Comparison of ENCODE assay signal across 22 cellular contexts in the genomic region with DNA sequence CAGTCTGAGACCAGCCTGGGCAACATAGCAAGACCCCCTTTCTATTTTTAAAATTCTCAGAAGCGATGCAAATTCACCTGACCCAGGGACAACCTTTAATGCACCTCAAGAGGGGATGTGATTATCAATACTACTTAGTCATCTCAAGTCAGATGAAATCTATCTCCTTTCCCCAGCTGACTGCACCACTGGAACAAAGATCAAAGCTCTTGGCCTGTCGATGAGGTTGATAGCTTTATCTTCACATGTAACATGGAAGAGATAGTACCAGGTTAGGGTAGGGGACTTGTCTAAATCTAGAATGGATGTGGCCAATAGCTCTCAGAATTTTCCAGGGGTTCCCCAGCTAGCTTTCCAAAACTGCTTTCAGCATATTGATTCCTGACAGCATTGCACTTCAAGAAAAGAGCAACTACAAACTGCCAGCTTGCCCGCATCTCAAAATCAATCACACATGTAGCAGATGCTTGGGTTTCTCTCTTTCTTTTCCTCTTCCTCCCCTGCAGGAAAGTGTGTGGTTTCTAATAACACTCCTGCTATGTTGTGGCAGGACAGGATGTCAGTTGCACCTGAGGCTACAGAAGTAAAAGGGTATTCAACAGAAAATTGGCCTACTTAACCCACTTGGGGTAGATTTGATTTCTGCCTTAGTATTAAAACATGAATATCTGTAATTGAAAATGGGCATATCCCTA. TPM values are rescaled to one million over a fixed set of nuclear protein-coding genes. Genes with fewer than 3 reads are reported as not detected.
DNase-seq lines count a peak whose midpoint lies in the region; ATAC-seq and TF ChIP-seq lines count a peak whose summit lies in the region.
"Had no signal": no experiment of that assay in that cellular context is flagged by ENCODE, and none has a peak within 500 bp of the region (broad histone marks: within the 10 kb centered on the region; RNA-seq: fewer than 3 reads in every experiment).

No MANE protein-coding gene starts in this region.

- ATAC-seq in GM21576 (IDR thresholded peaks at IDR 0.05; ENCODE audit: unreplicated experiment) (peak; percentile 69), natural killer cell (no peak)
- ATAC-seq: heart right ventricle had no signal

- no peak overlapping the region for H3K9ac ChIP-seq in OCI-LY3 (ENCODE audit: low read length)
- H3K9ac ChIP-seq in smooth muscle cell (ENCODE audit: low read depth), result no peak overlapping the region
- H3K9ac ChIP-seq: parathyroid adenoma had no signal

- H3K4me1 ChIP-seq in OCI-LY3 (ENCODE audit: low read length) (peaks cover 44% of the 10 kb centered on the region), smooth muscle cell (ENCODE audit: low read depth) (no peaks in the 10 kb centered on the region)
- H3K4me1 ChIP-seq: HAP-1, heart right ventricle, parathyroid adenoma, suprapubic skin had no signal

- H4K20me1 ChIP-seq in OCI-LY3 (ENCODE audit: insufficient read depth, low read length) (no peaks in the 10 kb centered on the region), smooth muscle cell (ENCODE audit: low read depth) (no peaks in the 10 kb centered on the region)

- H2AFZ ChIP-seq in OCI-LY3 (ENCODE audit: low read depth, low read length) (no peak overlapping the region), smooth muscle cell (ENCODE audit: low read depth) (no peak overlapping the region)
- H2AFZ ChIP-seq: parathyroid adenoma had no signal

- H3K9me3 Mint-ChIP-seq in activated naive CD4-positive, alpha-beta T cell treated with anti-CD3 and anti-CD28 coated beads, Interleukin-2, amount 50 U/mL, for 24 hours, result no peaks in the 10 kb centered on the region
- H3K9me3 Mint-ChIP-seq in natural killer cell, result no peaks in the 10 kb centered on the region
- no peaks in the 10 kb centered on the region for H3K9me3 Mint-ChIP-seq in activated T-cell treated with anti-CD3 and anti-CD28 coated beads, Interleukin-2, amount 50 U/mL, for 24 hours

- peaks cover 26% of the 10 kb centered on the region for H3K4me1 Mint-ChIP-seq in activated naive CD4-positive, alpha-beta T cell treated with anti-CD3 and anti-CD28 coated beads, Interleukin-2, amount 50 U/mL, for 24 hours
- H3K4me1 Mint-ChIP-seq in natural killer cell, result peaks cover 10% of the 10 kb centered on the region in 2 donors
- peaks cover 18% of the 10 kb centered on the region for H3K4me1 Mint-ChIP-seq in activated T-cell treated with anti-CD3 and anti-CD28 coated beads, Interleukin-2, amount 50 U/mL, for 24 hours (ENCODE audit: low read depth)

- intact Hi-C loops in natural killer cell (cut with micrococcal nuclease), result no loop called here

- no peaks in the 10 kb centered on the region for H3K9me3 ChIP-seq in OCI-LY3 (ENCODE audit: insufficient read depth, low read length)
- H3K9me3 ChIP-seq in smooth muscle cell (replicated peaks; ENCODE audit: low read depth), result no peaks in the 10 kb centered on the region
- H3K9me3 ChIP-seq: HAP-1, heart right ventricle, suprapubic skin had no signal

- H3K4me3 ChIP-seq in OCI-LY3 (ENCODE audit: low read length) (0 out of 2 replicates have a peak overlapping the region, but pooled peaks have one; percentile 20), smooth muscle cell (no peak overlapping the region)
- H3K4me3 ChIP-seq: HAP-1, heart right ventricle, lung, suprapubic skin had no signal

- H3K79me2 ChIP-seq in OCI-LY3 (ENCODE audit: low read length) (no peaks in the 10 kb centered on the region), smooth muscle cell (ENCODE audit: low read depth) (no peaks in the 10 kb centered on the region)
- H3K79me2 ChIP-seq: parathyroid adenoma had no signal

- peak overlapping the region; percentile 2 for H3K27ac Mint-ChIP-seq in activated naive CD4-positive, alpha-beta T cell treated with anti-CD3 and anti-CD28 coated beads, Interleukin-2, amount 50 U/mL, for 24 hours
- H3K27ac Mint-ChIP-seq in natural killer cell, result no peak overlapping the region
- H3K27ac Mint-ChIP-seq in activated T-cell treated with anti-CD3 and anti-CD28 coated beads, Interleukin-2, amount 50 U/mL, for 24 hours, result no peak overlapping the region

- no peaks in the 10 kb centered on the region for H3K27me3 Mint-ChIP-seq in activated naive CD4-positive, alpha-beta T cell treated with anti-CD3 and anti-CD28 coated beads, Interleukin-2, amount 50 U/mL, for 24 hours
- peaks cover 0 to 9% of the 10 kb centered on the region in 2 donors for H3K27me3 Mint-ChIP-seq in natural killer cell (ENCODE audit: low read depth in 2 of 2)
- peaks cover 23% of the 10 kb centered on the region for H3K27me3 Mint-ChIP-seq in activated T-cell treated with anti-CD3 and anti-CD28 coated beads, Interleukin-2, amount 50 U/mL, for 24 hours

- 79% methylated on average over 3 of the region's 3 CpGs for WGBS in smooth muscle cell (ENCODE audit: low lambda C conversion rate)

- no peaks in the 10 kb centered on the region for H3F3A ChIP-seq in smooth muscle cell (ENCODE audit: low read depth)

- H3K36me3 ChIP-seq in OCI-LY3 (replicated peaks; ENCODE audit: low read depth, low read length) (no peaks in the 10 kb centered on the region), smooth muscle cell (ENCODE audit: low read depth) (no peaks in the 10 kb centered on the region)
- H3K36me3 ChIP-seq: HAP-1, heart right ventricle, suprapubic skin had no signal

- H3K27ac ChIP-seq in OCI-LY3 (ENCODE audit: low read length) (peak overlapping the region; percentile 69), smooth muscle cell (ENCODE audit: low read depth) (no peak overlapping the region)
- H3K27ac ChIP-seq: heart right ventricle, parathyroid adenoma, suprapubic skin had no signal

- H3K36me3 Mint-ChIP-seq in activated naive CD4-positive, alpha-beta T cell treated with anti-CD3 and anti-CD28 coated beads, Interleukin-2, amount 50 U/mL, for 24 hours, result no peaks in the 10 kb centered on the region
- H3K36me3 Mint-ChIP-seq in natural killer cell, result no peaks in the 10 kb centered on the region
- H3K36me3 Mint-ChIP-seq in activated T-cell treated with anti-CD3 and anti-CD28 coated beads, Interleukin-2, amount 50 U/mL, for 24 hours (ENCODE audit: low read depth), result no peaks in the 10 kb centered on the region

- H3K4me3 Mint-ChIP-seq in activated naive CD4-positive, alpha-beta T cell treated with anti-CD3 and anti-CD28 coated beads, Interleukin-2, amount 50 U/mL, for 24 hours, result no peak overlapping the region
- peak overlapping the region; percentile 7 for H3K4me3 Mint-ChIP-seq in natural killer cell
- H3K4me3 Mint-ChIP-seq in activated T-cell treated with anti-CD3 and anti-CD28 coated beads, Interleukin-2, amount 50 U/mL, for 24 hours, result no peak overlapping the region

- TF ChIP-seq CTCF in OCI-LY3 (IDR thresholded peaks at IDR 0.05; ENCODE audit: low read depth, low read length), result no peak
- TF ChIP-seq CTCF in natural killer cell (IDR thresholded peaks at IDR 0.05), result no peak
- no peak for TF ChIP-seq CTCF in smooth muscle cell (IDR thresholded peaks at IDR 0.05; ENCODE audit: borderline replicate concordance, insufficient read depth, poor library complexity, severe bottlenecking)

- no peaks in the 10 kb centered on the region for H3K27me3 ChIP-seq in OCI-LY3 (ENCODE audit: low read depth, low read length)
- H3K27me3 ChIP-seq in smooth muscle cell (ENCODE audit: low read depth), result no peaks in the 10 kb centered on the region
- H3K27me3 ChIP-seq: suprapubic skin had no signal

- DNase-seq in activated naive CD4-positive, alpha-beta T cell (lab: John Stamatoyannopoulos, UW), result no peak
- no peak for DNase-seq in natural killer cell
- no peak for DNase-seq in HPDE6-E6E7 (ENCODE audit: extremely low spot score)
- no peak for DNase-seq in activated T-cell treated with anti-CD3 and anti-CD28 coated beads, Interleukin-2, amount 50 U/mL, for 24 hours
- no peak for DNase-seq in smooth muscle cell (lab: John Stamatoyannopoulos, UW; ENCODE audit: unreplicated experiment)
- DNase-seq: activated T-cell treated with anti-CD3 and anti-CD28 coated beads, Interleukin-2, amount 50 U/mL, for 48 hours; amniotic stem cell; effector memory CD4-positive, alpha-beta T cell; EL; heart right ventricle; Kasumi-1; NCI-H1417 treated with DMSO at 0.1 percent for 48 hours; NCI-H510A; Right ventricle myocardium superior; stimulated activated CD4-positive, alpha-beta T cell treated with anti-CD3 and anti-CD28 coated beads, Interleukin-4, amount 100 ng/mL, for 24 hours had no signal

- peak overlapping the region; percentile 64 for H3K4me2 ChIP-seq in OCI-LY3 (ENCODE audit: low read length)
- H3K4me2 ChIP-seq in smooth muscle cell, result no peak overlapping the region

RNA-seq across cellular contexts. Expression of a gene that starts 12.2 kb away (rescaled TPM):
- total RNA-seq in natural killer cell (10 to 100 TPM; 18.9 to 80.6 (median 30.6) TPM), smooth muscle cell (8.9 and 10.6 TPM in 2 replicates)
- polyA plus RNA-seq in smooth muscle cell, result 1.5 and 2.5 TPM in 2 replicates
